In the genomic region with DNA sequence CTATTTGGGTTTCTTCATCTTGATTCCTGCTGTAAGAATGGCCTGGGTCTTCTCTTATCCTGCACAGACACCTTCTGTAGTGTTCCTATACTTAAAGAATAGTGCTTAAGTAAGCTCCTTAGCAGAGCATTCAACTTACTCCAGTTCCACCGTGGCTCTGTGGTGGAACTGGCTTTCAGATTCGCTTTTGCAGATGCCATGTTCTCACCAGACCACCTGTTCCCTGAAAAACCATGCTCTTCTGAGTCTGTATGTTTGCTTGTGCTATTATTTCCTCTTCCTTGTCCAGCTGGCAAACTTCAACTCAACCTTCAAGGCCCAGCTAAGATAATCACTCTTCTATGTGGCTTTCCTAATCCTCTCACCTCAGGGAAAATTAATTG, we compare ENCODE assay signal across 9 cellular contexts. TPM values are rescaled to one million over a fixed set of nuclear protein-coding genes. Genes with fewer than 3 reads are reported as not detected.
DNase-seq lines count a peak whose midpoint lies in the region; ATAC-seq and TF ChIP-seq lines count a peak whose summit lies in the region.
"Had no signal": no experiment of that assay in that cellular context is flagged by ENCODE, and none has a peak within 500 bp of the region (broad histone marks: within the 10 kb centered on the region; RNA-seq: fewer than 3 reads in every experiment).

No MANE protein-coding gene starts in this region.

- POLR2A ChIA-PET in activated naive CD8-positive, alpha-beta T cell treated with anti-CD3 and anti-CD28 coated beads, Interleukin-2, amount 10 ng/mL, durations not matched to agents 7 days and 5 days (lab: Charles Lee), result interaction anchor here (6.5 kb wide), 1 partner anchor 38 kb away, joined by 74 read pairs; no protein-coding TSS in a partner anchor
- POLR2A ChIA-PET in RWPE1 (lab: Yijun Ruan, JAX; ENCODE audit: low non-redundant PET), result no interaction called here

- CTCF ChIA-PET in RWPE1 (lab: Yijun Ruan, JAX), result interaction anchor here (0.6 to 1.2 kb wide), 2 partner anchors 27 to 28 kb away, joined by 3 to 5 read pairs; no protein-coding TSS in a partner anchor

- no peak for DNase-seq in heart left ventricle
- no peak for DNase-seq in left cardiac atrium
- no peak for DNase-seq in activated naive CD8-positive, alpha-beta T cell treated with anti-CD3 and anti-CD28 coated beads, Interleukin-2, amount 10 ng/mL, durations not matched to agents 7 days and 5 days
- DNase-seq in uterus, result no peak
- no peak for DNase-seq in foreskin fibroblast
- DNase-seq in RWPE1 (ENCODE audit: low spot score), result no peak
- DNase-seq in amniotic stem cell (lab: John Stamatoyannopoulos, UW), result no peak
- DNase-seq: NCI-H2171 treated with DMSO at 0.1 percent for 48 hours had no signal

- intact Hi-C loops in heart left ventricle (cut with DNase I) (loop anchor here in 2 of 10 donors (5.0 kb wide), 2 partner anchors 34 to 39 kb away; no protein-coding TSS in a partner anchor), left cardiac atrium (cut with DNase I) (loop anchor here in 1 of 2 donors (5.0 kb wide), 1 partner anchor 39 kb away; no protein-coding TSS in a partner anchor), uterus (cut with DNase I; ENCODE audit: low total_unique reads) (no loop called here)

- no peaks in the 10 kb centered on the region for H3K27me3 Mint-ChIP-seq in activated naive CD8-positive, alpha-beta T cell treated with anti-CD3 and anti-CD28 coated beads, Interleukin-2, amount 10 ng/mL, durations not matched to agents 7 days and 5 days

- H3K27me3 ChIP-seq in heart left ventricle, result no peaks in the 10 kb centered on the region
- no peaks in the 10 kb centered on the region for H3K27me3 ChIP-seq in mucosa of stomach (ENCODE audit: control insufficient read depth, insufficient read depth, low read length)
- H3K27me3 ChIP-seq in uterus, result no peaks in the 10 kb centered on the region

- H3K4me3 ChIP-seq in heart left ventricle (peak overlapping the region in 1 of 12 donors; percentile 29), mucosa of stomach (ENCODE audit: low read length) (no peak overlapping the region), uterus (no peak overlapping the region), foreskin fibroblast (ENCODE audit: low read depth in 1 of 2, low read length in 2 of 2) (no peak overlapping the region)

- peaks cover 60% of the 10 kb centered on the region for H3K4me1 Mint-ChIP-seq in activated naive CD8-positive, alpha-beta T cell treated with anti-CD3 and anti-CD28 coated beads, Interleukin-2, amount 10 ng/mL, durations not matched to agents 7 days and 5 days

- peak overlapping the region; percentile 85 for H3K4me3 Mint-ChIP-seq in activated naive CD8-positive, alpha-beta T cell treated with anti-CD3 and anti-CD28 coated beads, Interleukin-2, amount 10 ng/mL, durations not matched to agents 7 days and 5 days

- peak overlapping the region; percentile 41 to 91 (median 76) for H3K27ac ChIP-seq in heart left ventricle
- H3K27ac ChIP-seq in uterus, result peak overlapping the region; percentile 68 to 89
- H3K27ac ChIP-seq in RWPE1, result no peak overlapping the region

- 60 to 66% (median 65%) methylated on average over 2 of the region's 2 CpGs for WGBS in heart left ventricle, 4 donors

- peak overlapping the region; percentile 95 for H3K27ac Mint-ChIP-seq in activated naive CD8-positive, alpha-beta T cell treated with anti-CD3 and anti-CD28 coated beads, Interleukin-2, amount 10 ng/mL, durations not matched to agents 7 days and 5 days

- TF ChIP-seq POLR2A in heart left ventricle (IDR thresholded peaks at IDR 0.05) (no peak), uterus (IDR thresholded peaks at IDR 0.05) (no peak)

- no peaks in the 10 kb centered on the region for H3K9me3 Mint-ChIP-seq in activated naive CD8-positive, alpha-beta T cell treated with anti-CD3 and anti-CD28 coated beads, Interleukin-2, amount 10 ng/mL, durations not matched to agents 7 days and 5 days

- ATAC-seq in heart left ventricle (no peak), left cardiac atrium (no peak)
- ATAC-seq in activated naive CD8-positive, alpha-beta T cell treated with anti-CD3 and anti-CD28 coated beads, Interleukin-2, amount 10 ng/mL, durations not matched to agents 7 days and 5 days (ENCODE audit: low read depth), result peak; percentile 26

- H3K36me3 Mint-ChIP-seq in activated naive CD8-positive, alpha-beta T cell treated with anti-CD3 and anti-CD28 coated beads, Interleukin-2, amount 10 ng/mL, durations not matched to agents 7 days and 5 days, result peaks cover 15% of the 10 kb centered on the region

- H3K4me1 ChIP-seq in heart left ventricle (peaks cover 27 to 92% (median 65%) of the 10 kb centered on the region in 12 donors), mucosa of stomach (ENCODE audit: control insufficient read depth, insufficient read depth, low read length) (peaks cover 40% of the 10 kb centered on the region), uterus (peaks cover 10 to 20% of the 10 kb centered on the region in 2 donors)

- H3K9me3 ChIP-seq in heart left ventricle, result no peaks in the 10 kb centered on the region
- no peaks in the 10 kb centered on the region for H3K9me3 ChIP-seq in mucosa of stomach (ENCODE audit: control insufficient read depth, low read length)
- no peaks in the 10 kb centered on the region for H3K9me3 ChIP-seq in uterus

- H3K36me3 ChIP-seq in heart left ventricle, result peaks cover 0 to 28% (median 20%) of the 10 kb centered on the region in 9 donors
- H3K36me3 ChIP-seq in mucosa of stomach (ENCODE audit: control insufficient read depth, insufficient read depth, low read length), result no peaks in the 10 kb centered on the region
- no peaks in the 10 kb centered on the region for H3K36me3 ChIP-seq in uterus

- H3K9ac ChIP-seq in mucosa of stomach (ENCODE audit: low read length), result peak overlapping the region; percentile 4

- TF ChIP-seq CTCF in heart left ventricle (IDR thresholded peaks at IDR 0.05) (no peak), uterus (IDR thresholded peaks at IDR 0.05) (no peak), foreskin fibroblast (IDR thresholded peaks at IDR 0.05; ENCODE audit: low read depth, low read length) (no peak), RWPE1 (conservative IDR thresholded peaks at IDR 0.05; ENCODE audit: low read depth) (no peak)

RNA-seq across cellular contexts. Expression of a gene that starts 4.9 kb away (rescaled TPM):
- total RNA-seq in heart left ventricle (10 to 100 TPM; 22.7 to 57.5 (median 34.5) TPM), left cardiac atrium (10 to 100 TPM; 29.5 to 36.1 TPM), uterus (100 to 1,000 TPM in 1 of 4 donors, 10 to 100 TPM in 3; 18.5 to 112 (median 57.2) TPM)
- polyA plus RNA-seq in heart left ventricle, result 10 to 100 TPM; 14.6 to 29.0 TPM
- 10 to 100 TPM; 66.8 to 75.2 TPM for total RNA-seq in activated naive CD8-positive, alpha-beta T cell treated with anti-CD3 and anti-CD28 coated beads, Interleukin-2, amount 10 ng/mL, durations not matched to agents 7 days and 5 days
